10 cellular contexts compared by ENCODE assay signal in the genomic region with DNA sequence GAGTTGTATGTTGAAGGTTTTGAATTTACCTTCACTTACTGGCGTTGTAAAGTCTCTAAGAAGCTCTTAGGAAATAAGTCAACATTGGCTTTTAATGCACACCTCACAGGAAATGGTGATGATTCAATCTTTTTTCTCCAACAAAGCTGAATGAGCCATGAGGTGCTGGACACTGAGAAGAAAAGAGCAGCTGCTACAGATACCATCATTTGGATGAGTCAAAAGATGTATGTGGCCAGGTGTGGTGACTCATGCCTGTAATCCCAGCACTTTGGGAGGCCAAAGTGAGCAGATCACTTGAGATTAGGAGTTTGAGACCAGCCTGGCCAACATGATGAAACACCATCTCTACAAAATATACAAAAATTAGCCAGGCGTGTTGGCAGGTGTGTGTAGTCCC. TPM values are rescaled to one million over a fixed set of nuclear protein-coding genes. Genes with fewer than 3 reads are reported as not detected.
A peak's percentile ranks its signal among the peaks of the same experiment; 100 is the strongest.
DNase-seq lines count a peak whose midpoint lies in the region; ATAC-seq, FAIRE-seq and TF ChIP-seq lines count a peak whose summit lies in the region.
"Had no signal": no experiment of that assay in that cellular context is flagged by ENCODE, and none has a peak within 500 bp of the region (broad histone marks: within the 10 kb centered on the region; RNA-seq: fewer than 3 reads in every experiment).

No MANE protein-coding gene starts in this region.

- FAIRE-seq in H54 (lab: Jason Lieb, UNC), result peak; percentile 80
- FAIRE-seq: endometrium had no signal

- H3K4me1 ChIP-seq in Panc1 (ENCODE audit: control insufficient read depth, insufficient read depth, low read length), result no peaks in the 10 kb centered on the region
- no peaks in the 10 kb centered on the region for H3K4me1 ChIP-seq in tibial nerve
- H3K4me1 ChIP-seq in right cardiac atrium (ENCODE audit: control insufficient read depth, insufficient read depth, low read length), result no peaks in the 10 kb centered on the region

- TF ChIP-seq EP300 in tibial nerve (IDR thresholded peaks at IDR 0.05), result no peak

- H3K27me3 ChIP-seq in GM06990 (replicated peaks; ENCODE audit: control insufficient read depth, insufficient read depth, low read length), result no peaks in the 10 kb centered on the region
- H3K27me3 ChIP-seq in Panc1 (ENCODE audit: control insufficient read depth, insufficient read depth, low read length), result no peaks in the 10 kb centered on the region
- no peaks in the 10 kb centered on the region for H3K27me3 ChIP-seq in tibial nerve
- H3K27me3 ChIP-seq in right cardiac atrium (ENCODE audit: control insufficient read depth, insufficient read depth), result no peaks in the 10 kb centered on the region

- in situ Hi-C loops in Panc1 (cut with HindIII; ENCODE audit: low pct_unique_long_range_greater_than_20kb, low sequenced_read_pairs), result no loop called here

- TF ChIP-seq POLR2A in H54 (IDR thresholded peaks at IDR 0.05; ENCODE audit: low read depth, low read length) (no peak), tibial nerve (IDR thresholded peaks at IDR 0.05) (no peak)

- CTCF ChIA-PET in Panc1 (lab: Charles Lee), result no interaction called here

- intact Hi-C loops in Panc1 (cut with micrococcal nuclease; ENCODE audit: unreplicated experiment) (no loop called here), right cardiac atrium (cut with DNase I) (no loop called here)

- BruUV-seq in Panc1 (replicated peaks; lab: Mats Ljungman, UMichigan), result no TSS peak

- H3K9me3 ChIP-seq in Panc1 (ENCODE audit: control insufficient read depth, insufficient read depth, low read depth, low read length), result no peaks in the 10 kb centered on the region
- H3K9me3 ChIP-seq in tibial nerve, result no peaks in the 10 kb centered on the region
- no peaks in the 10 kb centered on the region for H3K9me3 ChIP-seq in right cardiac atrium (ENCODE audit: control insufficient read depth, low read length)

- POLR2A ChIA-PET in Panc1 (lab: Charles Lee), result no interaction called here

- H3K27ac ChIP-seq in Panc1 (ENCODE audit: low read length), result no peak overlapping the region
- peak overlapping the region; percentile 79 for H3K27ac ChIP-seq in epithelial cell of prostate
- H3K27ac ChIP-seq in tibial nerve, result no peak overlapping the region
- no peak overlapping the region for H3K27ac ChIP-seq in right cardiac atrium (ENCODE audit: low read length)

- ATAC-seq in Panc1 (no peak), right cardiac atrium (no peak)
- ATAC-seq: Right ventricle myocardium inferior had no signal

- 77 to 83% methylated on average over 2 of the region's 2 CpGs for WGBS in tibial nerve, 2 donors
- WGBS in right cardiac atrium, result 87% methylated on average over 2 of the region's 2 CpGs

- H3K4me3 ChIP-seq in GM06990 (replicated peaks; ENCODE audit: low read depth, low read length) (no peak overlapping the region), Panc1 (ENCODE audit: low read depth in 2 of 2, low read length in 2 of 2) (no peak overlapping the region), tibial nerve (no peak overlapping the region), right cardiac atrium (ENCODE audit: low read length) (no peak overlapping the region)

- TF ChIP-seq CTCF in GM06990 (IDR thresholded peaks at IDR 0.05; ENCODE audit: insufficient read depth, low read length, poor library complexity, severe bottlenecking) (no peak), Panc1 (IDR thresholded peaks at IDR 0.05) (no peak), tibial nerve (IDR thresholded peaks at IDR 0.05) (no peak)

- DNase-seq in GM06990 (ENCODE audit: extremely low read depth, insufficient read length), result peak; percentile 62
- peak; percentile 8 for DNase-seq in H54 (ENCODE audit: insufficient read length, low spot score)
- DNase-seq in Panc1 (ENCODE audit: low read depth, low spot score), result peak; percentile 74
- peak; percentile 97 for DNase-seq in epithelial cell of prostate (ENCODE audit: low read depth, low spot score)
- DNase-seq in COLO829 (ENCODE audit: low spot score), result no peak
- DNase-seq in NCI-H2081 treated with DMSO at 0.1 percent for 48 hours (lab: John Stamatoyannopoulos, UW), result no peak
- DNase-seq in tibial nerve (ENCODE audit: low spot score in 2 of 2), result no peak
- DNase-seq in right cardiac atrium, result no peak

- no peaks in the 10 kb centered on the region for H3K36me3 ChIP-seq in GM06990 (ENCODE audit: control insufficient read depth, insufficient read depth, low read length)
- no peaks in the 10 kb centered on the region for H3K36me3 ChIP-seq in Panc1 (ENCODE audit: control insufficient read depth, insufficient read depth, low read length)
- no peaks in the 10 kb centered on the region for H3K36me3 ChIP-seq in tibial nerve

RNA-seq across cellular contexts. Expression of a gene that starts 3.3 kb away (rescaled TPM):
- total RNA-seq in Panc1 (2021; ENCODE audit: unreplicated experiment) (not detected), tibial nerve (not detected), right cardiac atrium (not detected)
- polyA plus RNA-seq in Panc1 (2012; ENCODE audit: insufficient read length), result not detected
- not detected for polyA plus RNA-seq in right cardiac atrium
- total RNA-seq: Right ventricle myocardium inferior had no signal

RNA-seq across cellular contexts. Expression of a gene that starts 28.2 kb away (rescaled TPM):
- total RNA-seq in Panc1 (2021; ENCODE audit: unreplicated experiment), result not detected
- polyA plus RNA-seq in Panc1 (2012; ENCODE audit: insufficient read length), result not detected
- not detected for total RNA-seq in tibial nerve
- not detected for total RNA-seq in right cardiac atrium
- polyA plus RNA-seq in right cardiac atrium, result not detected
- total RNA-seq: Right ventricle myocardium inferior had no signal

Comparison
In these comparisons a context has a peak if more than half of its experiments do, and no peak if none do; other contexts are left out.
1. DNase-seq: peak in GM06990 (single experiment), H54 (single experiment), Panc1 (single experiment) and epithelial cell of prostate (single experiment); none in COLO829 (single experiment), NCI-H2081 treated with DMSO at 0.1 percent for 48 hours (single experiment), tibial nerve (0 of 2) and right cardiac atrium (0 of 3).